In the genomic region with DNA sequence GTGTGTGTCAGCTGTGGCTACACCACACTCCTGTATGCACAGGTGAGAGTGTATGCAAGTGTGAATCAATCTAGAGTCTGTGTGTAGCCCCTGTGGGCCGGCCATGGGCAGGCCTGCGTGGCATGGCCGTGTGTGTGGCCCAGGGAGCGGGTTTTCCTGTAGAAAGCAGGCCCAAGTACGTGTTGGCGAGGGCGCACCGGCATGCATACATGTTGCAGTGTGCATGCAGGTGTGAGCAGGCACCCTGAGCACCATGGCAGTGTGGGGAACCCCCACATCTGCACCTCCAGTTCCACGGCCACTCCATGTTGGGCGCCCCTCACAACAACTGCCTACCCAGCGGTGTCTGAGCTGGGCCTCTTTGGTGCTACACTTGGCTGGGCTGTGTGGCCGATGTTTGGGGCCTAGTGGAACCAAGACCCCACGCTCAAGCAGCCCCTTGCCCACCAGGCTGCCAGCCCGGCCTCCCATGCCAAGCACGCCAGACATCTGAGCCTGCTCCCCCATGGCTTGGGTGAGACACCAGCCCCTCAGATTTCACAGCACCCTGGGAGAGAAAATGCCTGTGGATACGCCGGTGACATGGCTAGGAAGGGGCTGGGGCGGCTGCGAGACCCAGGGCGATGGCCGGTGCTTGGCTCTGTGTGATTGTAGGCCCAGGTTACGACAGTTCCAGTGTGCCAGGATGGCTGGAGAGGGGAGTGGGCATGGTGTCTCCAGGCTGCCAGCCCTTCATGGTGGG, we compare ENCODE assay signal across 9 cellular contexts. TPM values are rescaled to one million over a fixed set of nuclear protein-coding genes. Genes with fewer than 3 reads are reported as not detected.
DNase-seq lines count a peak whose midpoint lies in the region; ATAC-seq and TF ChIP-seq lines count a peak whose summit lies in the region.
"Had no signal": no experiment of that assay in that cellular context is flagged by ENCODE, and none has a peak within 500 bp of the region (broad histone marks: within the 10 kb centered on the region; RNA-seq: fewer than 3 reads in every experiment).

No MANE protein-coding gene starts in this region.

- peak overlapping the region; percentile 78 to 92 for H3K27ac ChIP-seq in ovary
- no peak overlapping the region for H3K27ac ChIP-seq in PC-9

- H3K4me3 ChIP-seq in AG10803 (ENCODE audit: low read length) (peak overlapping the region; percentile 88), LNCaP clone FGC (ENCODE audit: low read depth, low read length) (peak overlapping the region; percentile 86), ovary (peak overlapping the region; percentile 74), PC-9 (no peak overlapping the region)

- intact Hi-C loops in ovary (cut with DNase I), result loop anchor here in 1 of 4 donors (5.0 kb wide), 1 partner anchor 955 kb away; the partner anchor contains the start of gene DCAF15
- intact Hi-C loops in PC-9 (cut with micrococcal nuclease; ENCODE audit: unreplicated experiment), result no loop called here

- no peaks in the 10 kb centered on the region for H3K9me3 ChIP-seq in ovary
- H3K9me3 ChIP-seq in PC-9 (ENCODE audit: insufficient read depth, low read depth), result no peaks in the 10 kb centered on the region

- TF ChIP-seq POLR2A in ovary (IDR thresholded peaks at IDR 0.05), result no peak

- no peak for TF ChIP-seq EP300 in ovary (IDR thresholded peaks at IDR 0.05)

- H3K9me3 Mint-ChIP-seq in endothelial cell (ENCODE audit: unreplicated experiment), result no peaks in the 10 kb centered on the region

- WGBS in ovary, 3 donors, result 46 to 58% (median 57%) methylated on average over 22 of the region's 22 CpGs

- H4K20me1 ChIP-seq in PC-9 (ENCODE audit: insufficient read depth), result no peaks in the 10 kb centered on the region

- peaks cover 25% of the 10 kb centered on the region; the same call in 1 of the 2 replicates for H3F3A ChIP-seq in PC-9 (ENCODE audit: insufficient read depth, low read depth)

- no peaks in the 10 kb centered on the region for H3K79me2 ChIP-seq in PC-9 (ENCODE audit: low read depth)

- H2AFZ ChIP-seq in PC-9, result no peak overlapping the region

- no peak overlapping the region for H3K4me2 ChIP-seq in PC-9

- H3K4me1 ChIP-seq in ovary (ENCODE audit: insufficient read depth) (peaks cover 18% of the 10 kb centered on the region), PC-9 (replicated peaks; ENCODE audit: insufficient read depth) (peaks cover 5% of the 10 kb centered on the region; the same call in 1 of the 2 replicates)

- DNase-seq in AG10803 (ENCODE audit: low read depth) (no peak), LNCaP clone FGC (ENCODE audit: low read depth) (no peak), endothelial cell (ENCODE audit: low spot score) (no peak), ovary (peak in 3 of 5 donors; percentile 38 to 50 (median 42)), H4 (ENCODE audit: low spot score) (no peak), PC-9 (no peak), GOT3 (lab: John Stamatoyannopoulos, UW) (no peak)

- peaks cover 46% of the 10 kb centered on the region for H3K27me3 Mint-ChIP-seq in endothelial cell (ENCODE audit: unreplicated experiment)

- POLR2A ChIA-PET in PC-9 (lab: Charles Lee; ENCODE audit: unreplicated experiment), result interaction anchor here (0.7 kb wide), 1 partner anchor 284 kb away, joined by 4 read pairs; no protein-coding TSS in a partner anchor

- no peak for ATAC-seq in HG03025 (IDR thresholded peaks at IDR 0.05; ENCODE audit: low FRiP score, unreplicated experiment)

- no TSS peak for BruUV-seq in PC-9 (replicated peaks; lab: Mats Ljungman, UMichigan)

- peaks cover 6% of the 10 kb centered on the region for H3K4me1 Mint-ChIP-seq in endothelial cell (ENCODE audit: unreplicated experiment)

- H3K4me3 Mint-ChIP-seq in endothelial cell (ENCODE audit: unreplicated experiment), result peak overlapping the region; percentile 73

- CTCF ChIA-PET in PC-9 (lab: Charles Lee), result no interaction called here

- H3K27me3 ChIP-seq in ovary, result no peaks in the 10 kb centered on the region
- peaks cover 27% of the 10 kb centered on the region for H3K27me3 ChIP-seq in PC-9 (ENCODE audit: insufficient read depth, low read depth)

- H3K36me3 ChIP-seq in ovary (no peaks in the 10 kb centered on the region), PC-9 (ENCODE audit: low read depth) (no peaks in the 10 kb centered on the region)

- H3K36me3 Mint-ChIP-seq in endothelial cell (ENCODE audit: low read depth, unreplicated experiment), result peaks cover 9% of the 10 kb centered on the region

- H3K9me2 ChIP-seq in PC-9 (ENCODE audit: insufficient read depth), result no peaks in the 10 kb centered on the region

- no peak overlapping the region for H3K27ac Mint-ChIP-seq in endothelial cell (ENCODE audit: unreplicated experiment)

- TF ChIP-seq CTCF in AG10803 (conservative IDR thresholded peaks at IDR 0.05; ENCODE audit: low read length) (no peak), LNCaP clone FGC (IDR thresholded peaks at IDR 0.05; ENCODE audit: control insufficient read depth, extremely low read depth, insufficient read depth) (no peak), endothelial cell (IDR thresholded peaks at IDR 0.05; ENCODE audit: unreplicated experiment) (no peak), ovary (IDR thresholded peaks at IDR 0.05) (no peak), PC-9 (conservative IDR thresholded peaks at IDR 0.05) (no peak)

RNA-seq across cellular contexts. Expression of gene NFIX, which starts 2.1 kb away (rescaled TPM):
- total RNA-seq in endothelial cell (ENCODE audit: unreplicated experiment) (9.9 TPM), ovary (100 to 1,000 TPM in 5 of 7 donors, 10 to 100 TPM in 2; 30.3 to 256 (median 223) TPM), PC-9 (2021) (19.7 and 24.2 TPM in 2 replicates)
- 10 to 100 TPM; 76.9 to 82.2 TPM for polyA plus RNA-seq in ovary
- total RNA-seq in H4 (2014; rRNA removed; shearing (Covaris generic)), result 9.6 and 13.8 TPM in 2 replicates

RNA-seq across cellular contexts. Expression of gene DAND5, which starts 28.0 kb away (rescaled TPM):
- total RNA-seq in endothelial cell (ENCODE audit: unreplicated experiment) (0.69 TPM), ovary (under 1 TPM in 2 of 7 donors, not detected in 5; 0.11 to 0.15 TPM), PC-9 (2021) (0.20 and 0.28 TPM in 2 replicates)
- not detected for polyA plus RNA-seq in ovary
- total RNA-seq in H4 (2014; rRNA removed; shearing (Covaris generic)), result 0.06 TPM in 1 of 2 replicates, not detected in the other
- total RNA-seq: activated CD8-positive, alpha-beta memory T cell treated with anti-CD3 and anti-CD28 coated beads for 36 hours had no signal

RNA-seq across cellular contexts. Expression of gene GADD45GIP1, which starts 40.4 kb away (rescaled TPM):
- total RNA-seq in endothelial cell (ENCODE audit: unreplicated experiment) (20.8 TPM), ovary (10 to 100 TPM; 15.7 to 57.7 (median 19.1) TPM), PC-9 (2021) (29.1 and 32.5 TPM in 2 replicates)
- 10 to 100 TPM in 1 of 2 donors, 1 to 10 TPM in 1; 1.8 to 25.6 TPM for polyA plus RNA-seq in ovary
- total RNA-seq in H4 (2014; rRNA removed; shearing (Covaris generic)), result 46.3 and 47.4 TPM in 2 replicates

RNA-seq across cellular contexts. Expression of gene RAD23A, which starts 51.7 kb away (rescaled TPM):
- 44.7 TPM for total RNA-seq in endothelial cell (ENCODE audit: unreplicated experiment)
- total RNA-seq in ovary, result 10 to 100 TPM; 61.2 to 94.0 (median 93.7) TPM
- polyA plus RNA-seq in ovary, result 10 to 100 TPM; 75.8 to 77.2 TPM
- 209 and 217 TPM in 2 replicates for total RNA-seq in H4 (2014; rRNA removed; shearing (Covaris generic))
- total RNA-seq in PC-9 (2021), result 186 and 187 TPM in 2 replicates

RNA-seq across cellular contexts. Expression of gene CALR, which starts 59.0 kb away (rescaled TPM):
- total RNA-seq in endothelial cell (ENCODE audit: unreplicated experiment) (963 TPM), ovary (100 to 1,000 TPM; 211 to 803 (median 450) TPM), PC-9 (2021) (606 and 727 TPM in 2 replicates)
- 1,000 to 10,000 TPM in 1 of 2 donors, 100 to 1,000 TPM in 1; 279 to 1,094 TPM for polyA plus RNA-seq in ovary
- 1,463 and 1,526 TPM in 2 replicates for total RNA-seq in H4 (2014; rRNA removed; shearing (Covaris generic))

Comparison
In these comparisons a context has a peak if more than half of its experiments do, and no peak if none do; other contexts are left out.
1. DNase-seq: peak in ovary (3 of 5); none in AG10803 (single experiment), LNCaP clone FGC (single experiment), endothelial cell (single experiment), H4 (single experiment), PC-9 (0 of 2) and GOT3 (single experiment).